ENCODE assay signal across 1 cellular context in genomic region chr2:209181984-209182383, GRCh38.
TF ChIP-seq lines count a peak whose summit lies in the region.

No MANE protein-coding gene starts in this region.

TF ChIP-seq in H1, 55 proteins besides CTCF, POLR2A, EP300 and RAD21:
- no peak for TF ChIP-seq RBBP5 (IDR thresholded peaks at IDR 0.05; ENCODE audit: borderline replicate concordance, low read depth, low read length)
- TF ChIP-seq KDM5A (IDR thresholded peaks at IDR 0.05; ENCODE audit: low read length) = no peak
- no peak for TF ChIP-seq ASH2L (IDR thresholded peaks at IDR 0.05; ENCODE audit: low read length)
- no peak for TF ChIP-seq CHD1 (IDR thresholded peaks at IDR 0.05; ENCODE audit: low read depth, low read length)
- no peak for TF ChIP-seq SRF (IDR thresholded peaks at IDR 0.05; ENCODE audit: low read depth, low read length)
- TF ChIP-seq KDM1A (IDR thresholded peaks at IDR 0.05; ENCODE audit: borderline replicate concordance, low read length) = no peak
- TF ChIP-seq SP2 (IDR thresholded peaks at IDR 0.05; ENCODE audit: low read length) = no peak
- no peak for TF ChIP-seq SUZ12 (IDR thresholded peaks at IDR 0.05; ENCODE audit: low read length)
- no peak for TF ChIP-seq ATF2 (IDR thresholded peaks at IDR 0.05; ENCODE audit: low read length)
- no peak for TF ChIP-seq CEBPB (IDR thresholded peaks at IDR 0.05; ENCODE audit: low read depth, low read length)
- no peak for TF ChIP-seq RXRA (IDR thresholded peaks at IDR 0.05; ENCODE audit: insufficient read depth, low read depth, low read length)
- TF ChIP-seq TCF12 (IDR thresholded peaks at IDR 0.05; ENCODE audit: low read depth, low read length) = no peak
- TF ChIP-seq JUN (IDR thresholded peaks at IDR 0.05; ENCODE audit: low read depth, low read length) = no peak
- no peak for TF ChIP-seq JUND (IDR thresholded peaks at IDR 0.05; ENCODE audit: low read length)
- no peak for TF ChIP-seq CREB1 (IDR thresholded peaks at IDR 0.05)
- no peak for TF ChIP-seq ZNF274 (IDR thresholded peaks at IDR 0.05; ENCODE audit: borderline replicate concordance, extremely low read depth, low read length)
- no peak for TF ChIP-seq CHD7 (IDR thresholded peaks at IDR 0.05; ENCODE audit: insufficient replicate concordance, low read length)
- no peak for TF ChIP-seq SP4 (IDR thresholded peaks at IDR 0.05; ENCODE audit: low read length)
- TF ChIP-seq SIX5 (IDR thresholded peaks at IDR 0.05; ENCODE audit: low read depth, low read length) = no peak
